Comparison of ENCODE assay signal across 1 cellular context in genomic region chr14:49692895-49693737, GRCh38.
TF ChIP-seq lines count a peak whose summit lies in the region.

A gene with protein sequence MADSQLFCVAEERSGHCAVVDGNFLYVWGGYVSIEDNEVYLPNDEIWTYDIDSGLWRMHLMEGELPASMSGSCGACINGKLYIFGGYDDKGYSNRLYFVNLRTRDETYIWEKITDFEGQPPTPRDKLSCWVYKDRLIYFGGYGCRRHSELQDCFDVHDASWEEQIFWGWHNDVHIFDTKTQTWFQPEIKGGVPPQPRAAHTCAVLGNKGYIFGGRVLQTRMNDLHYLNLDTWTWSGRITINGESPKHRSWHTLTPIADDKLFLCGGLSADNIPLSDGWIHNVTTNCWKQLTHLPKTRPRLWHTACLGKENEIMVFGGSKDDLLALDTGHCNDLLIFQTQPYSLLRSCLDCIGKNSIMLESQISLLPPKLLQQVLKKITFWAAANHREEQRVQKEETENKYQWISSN (plus strand): TSS chr14:49693120. CDS start chr14:49693195, 75 bp downstream.

TF ChIP-seq in WTC11, 78 proteins besides CTCF, POLR2A, EP300 and RAD21 (continued from another document):
- TF ChIP-seq, protein P1, sequence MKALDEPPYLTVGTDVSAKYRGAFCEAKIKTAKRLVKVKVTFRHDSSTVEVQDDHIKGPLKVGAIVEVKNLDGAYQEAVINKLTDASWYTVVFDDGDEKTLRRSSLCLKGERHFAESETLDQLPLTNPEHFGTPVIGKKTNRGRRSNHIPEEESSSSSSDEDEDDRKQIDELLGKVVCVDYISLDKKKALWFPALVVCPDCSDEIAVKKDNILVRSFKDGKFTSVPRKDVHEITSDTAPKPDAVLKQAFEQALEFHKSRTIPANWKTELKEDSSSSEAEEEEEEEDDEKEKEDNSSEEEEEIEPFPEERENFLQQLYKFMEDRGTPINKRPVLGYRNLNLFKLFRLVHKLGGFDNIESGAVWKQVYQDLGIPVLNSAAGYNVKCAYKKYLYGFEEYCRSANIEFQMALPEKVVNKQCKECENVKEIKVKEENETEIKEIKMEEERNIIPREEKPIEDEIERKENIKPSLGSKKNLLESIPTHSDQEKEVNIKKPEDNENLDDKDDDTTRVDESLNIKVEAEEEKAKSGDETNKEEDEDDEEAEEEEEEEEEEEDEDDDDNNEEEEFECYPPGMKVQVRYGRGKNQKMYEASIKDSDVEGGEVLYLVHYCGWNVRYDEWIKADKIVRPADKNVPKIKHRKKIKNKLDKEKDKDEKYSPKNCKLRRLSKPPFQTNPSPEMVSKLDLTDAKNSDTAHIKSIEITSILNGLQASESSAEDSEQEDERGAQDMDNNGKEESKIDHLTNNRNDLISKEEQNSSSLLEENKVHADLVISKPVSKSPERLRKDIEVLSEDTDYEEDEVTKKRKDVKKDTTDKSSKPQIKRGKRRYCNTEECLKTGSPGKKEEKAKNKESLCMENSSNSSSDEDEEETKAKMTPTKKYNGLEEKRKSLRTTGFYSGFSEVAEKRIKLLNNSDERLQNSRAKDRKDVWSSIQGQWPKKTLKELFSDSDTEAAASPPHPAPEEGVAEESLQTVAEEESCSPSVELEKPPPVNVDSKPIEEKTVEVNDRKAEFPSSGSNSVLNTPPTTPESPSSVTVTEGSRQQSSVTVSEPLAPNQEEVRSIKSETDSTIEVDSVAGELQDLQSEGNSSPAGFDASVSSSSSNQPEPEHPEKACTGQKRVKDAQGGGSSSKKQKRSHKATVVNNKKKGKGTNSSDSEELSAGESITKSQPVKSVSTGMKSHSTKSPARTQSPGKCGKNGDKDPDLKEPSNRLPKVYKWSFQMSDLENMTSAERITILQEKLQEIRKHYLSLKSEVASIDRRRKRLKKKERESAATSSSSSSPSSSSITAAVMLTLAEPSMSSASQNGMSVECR (CRISPR knock-in tag; IDR thresholded peaks at IDR 0.05; ENCODE audit: borderline replicate concordance), result peak; percentile 54; the same call in 1 of the 2 replicates
- TF ChIP-seq HMGA2 (CRISPR knock-in tag; IDR thresholded peaks at IDR 0.05) (no peak), TEAD1 (CRISPR knock-in tag; IDR thresholded peaks at IDR 0.05) (peak; percentile 11; the same call in 1 of the 2 replicates), PRDM15 (CRISPR knock-in tag; IDR thresholded peaks at IDR 0.05) (no peak), TCF7 (CRISPR knock-in tag; IDR thresholded peaks at IDR 0.05; ENCODE audit: low read depth) (0 out of 2 replicates have a peak, but pooled peaks have one; percentile 27), TP53 (CRISPR knock-in tag; IDR thresholded peaks at IDR 0.05) (peak; percentile 50; the same call in 1 of the 2 replicates), HMGXB4 (CRISPR knock-in tag; IDR thresholded peaks at IDR 0.05) (peak; percentile 76; the same call in 1 of the 2 replicates), NR3C1 (CRISPR knock-in tag; conservative IDR thresholded peaks at IDR 0.05; ENCODE audit: low read depth) (no peak), FOXP1 (CRISPR knock-in tag; IDR thresholded peaks at IDR 0.05; ENCODE audit: borderline replicate concordance) (peak; percentile 68; the same call in 1 of the 2 replicates), ZNF532 (CRISPR knock-in tag; IDR thresholded peaks at IDR 0.05; ENCODE audit: borderline replicate concordance) (no peak), SMAD3 (CRISPR knock-in tag; IDR thresholded peaks at IDR 0.05; ENCODE audit: borderline replicate concordance) (peak; percentile 38; the same call in 1 of the 2 replicates)
- TF ChIP-seq, protein P2, sequence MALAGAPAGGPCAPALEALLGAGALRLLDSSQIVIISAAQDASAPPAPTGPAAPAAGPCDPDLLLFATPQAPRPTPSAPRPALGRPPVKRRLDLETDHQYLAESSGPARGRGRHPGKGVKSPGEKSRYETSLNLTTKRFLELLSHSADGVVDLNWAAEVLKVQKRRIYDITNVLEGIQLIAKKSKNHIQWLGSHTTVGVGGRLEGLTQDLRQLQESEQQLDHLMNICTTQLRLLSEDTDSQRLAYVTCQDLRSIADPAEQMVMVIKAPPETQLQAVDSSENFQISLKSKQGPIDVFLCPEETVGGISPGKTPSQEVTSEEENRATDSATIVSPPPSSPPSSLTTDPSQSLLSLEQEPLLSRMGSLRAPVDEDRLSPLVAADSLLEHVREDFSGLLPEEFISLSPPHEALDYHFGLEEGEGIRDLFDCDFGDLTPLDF (CRISPR knock-in tag; IDR thresholded peaks at IDR 0.05), result no peak
- TF ChIP-seq, protein P3, sequence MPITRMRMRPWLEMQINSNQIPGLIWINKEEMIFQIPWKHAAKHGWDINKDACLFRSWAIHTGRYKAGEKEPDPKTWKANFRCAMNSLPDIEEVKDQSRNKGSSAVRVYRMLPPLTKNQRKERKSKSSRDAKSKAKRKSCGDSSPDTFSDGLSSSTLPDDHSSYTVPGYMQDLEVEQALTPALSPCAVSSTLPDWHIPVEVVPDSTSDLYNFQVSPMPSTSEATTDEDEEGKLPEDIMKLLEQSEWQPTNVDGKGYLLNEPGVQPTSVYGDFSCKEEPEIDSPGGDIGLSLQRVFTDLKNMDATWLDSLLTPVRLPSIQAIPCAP (CRISPR knock-in tag; IDR thresholded peaks at IDR 0.05), result 0 out of 2 replicates have a peak, but pooled peaks have one; percentile 46
- TF ChIP-seq, protein P4, sequence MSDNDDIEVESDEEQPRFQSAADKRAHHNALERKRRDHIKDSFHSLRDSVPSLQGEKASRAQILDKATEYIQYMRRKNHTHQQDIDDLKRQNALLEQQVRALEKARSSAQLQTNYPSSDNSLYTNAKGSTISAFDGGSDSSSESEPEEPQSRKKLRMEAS (CRISPR knock-in tag; IDR thresholded peaks at IDR 0.05), result peak; percentile 71
